Comparison of ENCODE assay signal across 8 cellular contexts in the genomic region with DNA sequence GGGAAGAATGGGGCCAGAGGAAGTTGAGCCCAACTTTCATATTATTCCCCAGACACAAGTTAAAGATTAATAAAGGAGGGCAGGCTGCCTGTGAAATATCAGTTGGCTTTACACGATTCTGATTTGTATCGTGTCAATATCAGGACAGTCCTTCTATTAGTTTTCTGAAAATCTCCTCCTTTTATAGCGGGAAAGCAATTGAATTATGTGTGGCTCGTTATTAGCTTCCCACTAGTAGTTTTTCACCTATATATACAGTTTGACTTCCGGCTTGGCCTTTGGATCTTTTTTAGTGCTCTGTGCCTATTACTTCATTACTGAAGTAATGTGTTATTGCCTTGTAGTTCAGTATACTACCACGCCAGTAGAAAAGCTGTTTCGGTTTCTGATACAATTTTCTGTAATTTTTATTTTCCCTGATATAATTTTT. TPM values are rescaled to one million over a fixed set of nuclear protein-coding genes. Genes with fewer than 3 reads are reported as not detected.
DNase-seq lines count a peak whose midpoint lies in the region; ATAC-seq and TF ChIP-seq lines count a peak whose summit lies in the region.

No MANE protein-coding gene starts in this region.

- peak overlapping the region; percentile 79 for H3K27ac ChIP-seq in Panc1 (ENCODE audit: low read length)
- peak overlapping the region; percentile 98 to 99 (median 99) for H3K27ac ChIP-seq in esophagus squamous epithelium
- peak overlapping the region; percentile 87 for H3K27ac ChIP-seq in parathyroid adenoma

- H3K4me1 ChIP-seq in Panc1 (ENCODE audit: control insufficient read depth, insufficient read depth, low read length), result peaks cover 27% of the 10 kb centered on the region
- H3K4me1 ChIP-seq in esophagus squamous epithelium, result peaks cover 0 to 68% (median 17%) of the 10 kb centered on the region in 3 donors
- H3K4me1 ChIP-seq in parathyroid adenoma, result peaks cover 4% of the 10 kb centered on the region

- intact Hi-C loops in Panc1 (cut with micrococcal nuclease; ENCODE audit: unreplicated experiment) (no loop called here), esophagus squamous epithelium (cut with DNase I) (loop anchor here (10.0 kb wide), 1 partner anchor 131 kb away; no protein-coding TSS in a partner anchor)

- no peak overlapping the region for H2AFZ ChIP-seq in parathyroid adenoma

- ATAC-seq in Panc1 (no peak), GM19324 (IDR thresholded peaks at IDR 0.05; ENCODE audit: low FRiP score, unreplicated experiment) (no peak), GM19395 (IDR thresholded peaks at IDR 0.05; ENCODE audit: unreplicated experiment) (no peak)

- POLR2A ChIA-PET in Panc1 (lab: Charles Lee), result no interaction called here

- H3K9ac ChIP-seq in parathyroid adenoma, result no peak overlapping the region

- TF ChIP-seq CTCF in GM06990 (IDR thresholded peaks at IDR 0.05; ENCODE audit: insufficient read depth, low read length, poor library complexity, severe bottlenecking), result no peak
- no peak for TF ChIP-seq CTCF in Panc1 (IDR thresholded peaks at IDR 0.05)
- peak in 1 of 6 experiments; percentile 6 for TF ChIP-seq CTCF in esophagus squamous epithelium (IDR thresholded peaks at IDR 0.05)
- TF ChIP-seq CTCF in parathyroid adenoma (IDR thresholded peaks at IDR 0.05), result no peak

- no peaks in the 10 kb centered on the region for H3K27me3 ChIP-seq in GM06990 (replicated peaks; ENCODE audit: control insufficient read depth, insufficient read depth, low read length)
- H3K27me3 ChIP-seq in Panc1 (ENCODE audit: control insufficient read depth, insufficient read depth, low read length), result no peaks in the 10 kb centered on the region
- no peaks in the 10 kb centered on the region for H3K27me3 ChIP-seq in esophagus squamous epithelium
- H3K27me3 ChIP-seq in parathyroid adenoma (ENCODE audit: control insufficient read depth, insufficient read depth, low read length), result no peaks in the 10 kb centered on the region

- BruUV-seq in Panc1 (replicated peaks; lab: Mats Ljungman, UMichigan), result no TSS peak

- no peak for TF ChIP-seq POLR2A in esophagus squamous epithelium (IDR thresholded peaks at IDR 0.05)

- WGBS in esophagus squamous epithelium, 2 donors, result 35 to 38% methylated on average over 7 of the region's 7 CpGs

- H3K9me3 ChIP-seq in Panc1 (ENCODE audit: control insufficient read depth, insufficient read depth, low read depth, low read length) (no peaks in the 10 kb centered on the region), esophagus squamous epithelium (no peaks in the 10 kb centered on the region), parathyroid adenoma (ENCODE audit: control insufficient read depth, low read length) (no peaks in the 10 kb centered on the region)

- H3K36me3 ChIP-seq in GM06990 (ENCODE audit: control insufficient read depth, insufficient read depth, low read length), result no peaks in the 10 kb centered on the region; the same call in 1 of the 2 replicates
- peaks cover 3% of the 10 kb centered on the region for H3K36me3 ChIP-seq in Panc1 (ENCODE audit: control insufficient read depth, insufficient read depth, low read length)
- peaks cover 0 to 22% (median 0%) of the 10 kb centered on the region in 3 donors for H3K36me3 ChIP-seq in esophagus squamous epithelium
- no peaks in the 10 kb centered on the region for H3K36me3 ChIP-seq in parathyroid adenoma (ENCODE audit: control insufficient read depth, insufficient read depth, low read length)

- CTCF ChIA-PET in Panc1 (lab: Charles Lee), result no interaction called here

- in situ Hi-C loops in Panc1 (cut with HindIII; ENCODE audit: low pct_unique_long_range_greater_than_20kb, low sequenced_read_pairs), result no loop called here

- no peak overlapping the region for H3K4me2 ChIP-seq in parathyroid adenoma (ENCODE audit: low read length)

- H3K4me3 ChIP-seq in GM06990 (replicated peaks; ENCODE audit: low read depth, low read length) (peak overlapping the region; percentile 18; the same call in 1 of the 2 replicates), Panc1 (ENCODE audit: low read depth in 2 of 2, low read length in 2 of 2) (peak overlapping the region; percentile 74 to 75), esophagus squamous epithelium (peak overlapping the region; percentile 78 to 99 (median 92)), parathyroid adenoma (ENCODE audit: low read depth, low read length) (peak overlapping the region; percentile 64)

- H3K79me2 ChIP-seq in parathyroid adenoma, result no peaks in the 10 kb centered on the region

- DNase-seq in GM06990 (ENCODE audit: extremely low read depth, insufficient read length) (no peak), Panc1 (ENCODE audit: low read depth, low spot score) (no peak), esophagus squamous epithelium (lab: John Stamatoyannopoulos, UW) (no peak), HUDEP-2 (lab: John Stamatoyannopoulos, UW; ENCODE audit: unreplicated experiment in 76 of 76) (no peak)
- DNase-seq in central memory CD4-positive, alpha-beta T cell, result no peak

RNA-seq across cellular contexts. Expression of gene PDLIM5, which starts 1.8 kb away (rescaled TPM):
- 44.7 TPM for total RNA-seq in Panc1 (2021; ENCODE audit: unreplicated experiment)
- 20.6 TPM for polyA plus RNA-seq in Panc1 (2012; ENCODE audit: insufficient read length)
- total RNA-seq in esophagus squamous epithelium, result 100 to 1,000 TPM in 3 of 4 donors, 10 to 100 TPM in 1; 57.0 to 204 (median 157) TPM

Comparison
In these comparisons a context has a peak if more than half of its experiments do, and no peak if none do; other contexts are left out.
1. H3K4me3 ChIP-seq: peak in every context shown above with its lines; median percentile 92 in esophagus squamous epithelium; 74 in Panc1; 64 in parathyroid adenoma; 18 in GM06990.